29 cellular contexts compared by ENCODE assay signal in the genomic region with DNA sequence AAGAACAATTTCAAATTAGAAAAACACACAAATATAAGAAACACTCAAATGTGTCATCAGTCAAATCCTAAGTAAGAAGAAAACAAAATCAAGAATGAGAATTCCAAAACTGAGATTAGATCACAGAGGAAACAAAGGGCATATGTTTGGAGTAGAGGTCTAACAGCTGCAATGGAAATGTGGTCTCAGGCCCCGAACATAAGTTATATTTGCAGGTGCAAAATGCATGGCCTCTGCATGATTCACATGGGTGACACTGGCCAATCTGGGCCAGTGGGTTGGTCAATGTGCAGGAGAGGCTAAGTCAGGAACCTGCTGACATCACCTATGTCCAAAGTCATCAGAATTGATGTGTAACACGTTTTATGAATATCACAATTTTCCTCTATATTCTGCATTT.
"Had no signal": no experiment of that assay in that cellular context is flagged by ENCODE, and none has a peak within 500 bp of the region (broad histone marks: within the 10 kb centered on the region; RNA-seq: fewer than 3 reads in every experiment).

No MANE protein-coding gene starts in this region.

- DNase-seq: activated CD4-positive, alpha-beta memory T cell treated with anti-CD3 and anti-CD28 coated beads for 36 hours; activated CD4-positive, alpha-beta T cell treated with anti-CD3 and anti-CD28 coated beads for 36 hours; activated CD4-positive, alpha-beta T cell treated with anti-CD3 and anti-CD28 coated beads, Interleukin-2, amount 10 ng/mL, durations not matched to agents 24 days and 14 days; activated CD4-positive, CD25-positive, alpha-beta regulatory T cell; activated CD4-positive, CD25-positive, alpha-beta regulatory T cell treated with anti-CD3 and anti-CD28 coated beads, Interleukin-2, amount 50 U/mL, for 72 hours; activated CD8-positive, alpha-beta memory T cell treated with anti-CD3 and anti-CD28 coated beads, Interleukin-2, amount 10 ng/mL, durations not matched to agents 7 days and 5 days; activated CD8-positive, alpha-beta memory T cell treated with anti-CD3 and anti-CD28 coated beads, Interleukin-2, amount 50 U/mL, for 4 hours; activated CD8-positive, alpha-beta T cell treated with anti-CD3 and anti-CD28 coated beads, Interleukin-2, amount 10 ng/mL, durations not matched to agents 7 days and 5 days; activated effector memory CD4-positive, alpha-beta T cell treated with Interleukin-2 at 50 U/mL for 16 hours; activated gamma-delta T cell treated with Interleukin-2 at 50 U/mL for 16 hours; activated naive CD4-positive, alpha-beta T cell treated with anti-CD3 and anti-CD28 coated beads, Interleukin-2, amount 50 U/mL, for 16 hours; activated naive CD4-positive, alpha-beta T cell treated with Interleukin-2 at 50 U/mL for 16 hours; activated T-cell treated with anti-CD3 and anti-CD28 coated beads, Interleukin-2, amount 50 U/mL, for 1 hour; amniotic stem cell; anterior cingulate cortex; brain microvascular endothelial cell; effector CD8-positive, alpha-beta T cell; foreskin fibroblast; head of caudate nucleus; SW 1271; T-cell; T-helper 9 cell had no signal

- ATAC-seq: activated CD4-positive, alpha-beta T cell treated with anti-CD3 and anti-CD28 coated beads for 36 hours; activated CD8-positive, alpha-beta memory T cell treated with anti-CD3 and anti-CD28 coated beads, Interleukin-2, amount 10 ng/mL, durations not matched to agents 7 days and 5 days; activated CD8-positive, alpha-beta T cell treated with anti-CD3 and anti-CD28 coated beads, Interleukin-2, amount 10 ng/mL, durations not matched to agents 7 days and 5 days; activated T-helper 17 cell treated with anti-CD3 and anti-CD28 coated beads, Interleukin-2, amount 50 U/mL, for 72 hours; esophagus mucosa; T-cell had no signal

- H3K27ac ChIP-seq: brain microvascular endothelial cell, coronary artery had no signal

- FAIRE-seq: astrocyte, bronchial epithelial cell, endometrium, frontal cortex had no signal

- H3K4me3 ChIP-seq: coronary artery had no signal

- H3K27me3 ChIP-seq: brain microvascular endothelial cell had no signal

- H3K36me3 ChIP-seq: brain microvascular endothelial cell had no signal
